Comparison of ENCODE assay signal across 33 cellular contexts in genomic region chr13:68628994-68629393, GRCh38.
"Had no signal": no experiment of that assay in that cellular context is flagged by ENCODE, and none has a peak within 500 bp of the region (broad histone marks: within the 10 kb centered on the region; RNA-seq: fewer than 3 reads in every experiment).

No MANE protein-coding gene starts in this region.

- H3K4me3 ChIP-seq: adrenal gland, body of pancreas, breast epithelium had no signal

- DNase-seq: activated B cell treated with CpG ODN at 0.5 μM for 24 hours; activated CD4-positive, alpha-beta memory T cell treated with anti-CD3 and anti-CD28 coated beads for 36 hours; activated CD4-positive, alpha-beta T cell treated with anti-CD3 and anti-CD28 coated beads for 4 hours; activated CD4-positive, alpha-beta T cell treated with anti-CD3 and anti-CD28 coated beads, Interleukin-2, amount 10 ng/mL, durations not matched to agents 24 days and 14 days; activated CD4-positive, alpha-beta T cell treated with anti-CD3 and anti-CD28 coated beads, Interleukin-2, amount 50 U/mL, for 1 hour; activated CD4-positive, alpha-beta T cell treated with anti-CD3 and anti-CD28 coated beads, Interleukin-2, amount 50 U/mL, for 4 hours; activated CD4-positive, CD25-positive, alpha-beta regulatory T cell treated with anti-CD3 and anti-CD28 coated beads, Interleukin-2, amount 50 U/mL, for 72 hours; activated CD8-positive, alpha-beta memory T cell treated with anti-CD3 and anti-CD28 coated beads for 24 hours; activated CD8-positive, alpha-beta memory T cell treated with anti-CD3 and anti-CD28 coated beads, Interleukin-2, amount 10 ng/mL, durations not matched to agents 7 days and 5 days; activated CD8-positive, alpha-beta memory T cell treated with anti-CD3 and anti-CD28 coated beads, Interleukin-2, amount 50 U/mL, for 48 hours; activated CD8-positive, alpha-beta T cell treated with anti-CD3 and anti-CD28 coated beads, Interleukin-2, amount 10 ng/mL, durations not matched to agents 7 days and 5 days; activated effector memory CD4-positive, alpha-beta T cell treated with Interleukin-2 at 50 U/mL for 16 hours; activated gamma-delta T cell; activated naive CD4-positive, alpha-beta T cell; activated naive CD4-positive, alpha-beta T cell treated with anti-CD3 and anti-CD28 coated beads for 36 hours; activated naive CD4-positive, alpha-beta T cell treated with anti-CD3 and anti-CD28 coated beads, Interleukin-2, amount 50 U/mL, for 16 hours; activated naive CD8-positive, alpha-beta T cell treated with anti-CD3 and anti-CD28 coated beads for 36 hours; activated T-cell treated with anti-CD3 and anti-CD28 coated beads, Interleukin-2, amount 50 U/mL, for 24 hours; activated T-cell treated with anti-CD3 and anti-CD28 coated beads, Interleukin-2, amount 50 U/mL, for 48 hours; adrenal gland; amniotic stem cell; aorta; body of pancreas; brain microvascular endothelial cell; central memory CD4-positive, alpha-beta T cell; T-helper 2 cell; T-helper 9 cell had no signal

- ATAC-seq: activated CD8-positive, alpha-beta memory T cell treated with anti-CD3 and anti-CD28 coated beads, Interleukin-2, amount 10 ng/mL, durations not matched to agents 7 days and 5 days; activated CD8-positive, alpha-beta T cell treated with anti-CD3 and anti-CD28 coated beads, Interleukin-2, amount 10 ng/mL, durations not matched to agents 7 days and 5 days; activated naive CD4-positive, alpha-beta T cell treated with anti-CD3 and anti-CD28 coated beads, Interleukin-2, amount 50 U/mL, for 72 hours; body of pancreas had no signal

- H3K27ac ChIP-seq: adrenal gland, body of pancreas, brain microvascular endothelial cell, breast epithelium, VCaP had no signal

- H3K27me3 ChIP-seq: adrenal gland, body of pancreas, brain microvascular endothelial cell, breast epithelium had no signal

- H3K9me3 ChIP-seq: adrenal gland, body of pancreas, breast epithelium had no signal

- H3K36me3 ChIP-seq: adrenal gland, brain microvascular endothelial cell, breast epithelium had no signal

- H3K4me1 ChIP-seq: adrenal gland, body of pancreas, breast epithelium had no signal

- FAIRE-seq: astrocyte, colon, TTC549 had no signal
